Comparison of ENCODE assay signal across 7 cellular contexts in the genomic region with DNA sequence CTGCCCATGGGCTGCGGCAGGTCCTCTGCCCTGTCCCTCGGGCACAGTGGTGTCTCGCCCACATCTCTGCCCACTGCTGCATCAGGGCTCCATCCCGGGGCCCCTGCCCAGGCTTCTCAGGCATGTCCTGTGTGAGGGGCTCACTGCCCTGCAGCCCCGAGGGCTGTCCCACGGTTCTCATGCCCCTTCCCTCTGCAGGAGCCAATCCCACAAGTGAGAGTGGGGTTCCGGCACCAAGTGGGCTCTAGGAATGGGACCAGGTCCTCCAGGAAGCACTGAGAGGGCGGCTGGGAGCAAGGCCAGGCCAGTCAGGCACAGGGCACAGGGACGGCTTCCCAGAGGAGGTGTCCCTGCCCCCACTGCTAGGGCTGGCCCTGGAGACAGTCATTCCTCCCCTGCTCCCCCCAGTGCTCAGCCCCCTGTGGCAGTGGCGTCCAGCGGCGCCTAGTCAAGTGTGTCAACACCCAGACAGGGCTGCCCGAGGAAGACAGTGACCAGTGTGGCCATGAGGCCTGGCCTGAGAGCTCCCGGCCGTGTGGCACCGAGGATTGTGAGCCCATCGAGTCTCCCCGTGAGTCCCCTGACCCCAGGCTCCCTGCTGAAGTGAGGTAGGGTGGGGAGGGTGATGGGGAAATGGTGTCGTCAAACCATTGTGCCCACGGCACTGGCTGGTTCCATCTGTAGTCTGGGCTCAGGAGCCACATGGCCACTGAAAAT.
DNase-seq lines count a peak whose midpoint lies in the region; ATAC-seq, FAIRE-seq and TF ChIP-seq lines count a peak whose summit lies in the region.
"Not testable (repeated sequence)": the region's sequence is repeated elsewhere in the genome, so short reads cannot be mapped to it uniquely, and the experiment has no call there.

No MANE protein-coding gene starts in this region.

- H3K9me3 ChIP-seq in RWPE2 (ENCODE audit: severe bottlenecking): not testable (repeated sequence)

- not testable (repeated sequence) for ATAC-seq in RWPE2 (ENCODE audit: low read depth); activated naive CD8-positive, alpha-beta T cell treated with anti-CD3 and anti-CD28 coated beads, Interleukin-2, amount 10 ng/mL, durations not matched to agents 7 days and 5 days (ENCODE audit: low read depth); Right ventricle myocardium superior (ENCODE audit: poor library complexity); memory B cell (ENCODE audit: low read depth)

- H3K27me3 Mint-ChIP-seq in activated naive CD8-positive, alpha-beta T cell treated with anti-CD3 and anti-CD28 coated beads, Interleukin-2, amount 10 ng/mL, durations not matched to agents 7 days and 5 days; memory B cell; osteocyte (ENCODE audit: unreplicated experiment): not testable (repeated sequence)

- TF ChIP-seq CTCF in RWPE2 (IDR thresholded peaks at IDR 0.05; ENCODE audit: poor library complexity, severe bottlenecking); osteocyte (IDR thresholded peaks at IDR 0.05): not testable (repeated sequence)

- not testable (repeated sequence) for H3K27ac ChIP-seq in RWPE2 (ENCODE audit: poor library complexity, severe bottlenecking)
- peak overlapping the region; percentile 27 for H3K27ac ChIP-seq in temporal lobe (ENCODE audit: low read depth, low read length)

- FAIRE-seq in GM19239 (lab: Jason Lieb, UNC): peak; percentile 26

- intact Hi-C loops in Right ventricle myocardium superior (cut with DNase I): not testable (repeated sequence)

- H3K4me3 Mint-ChIP-seq in activated naive CD8-positive, alpha-beta T cell treated with anti-CD3 and anti-CD28 coated beads, Interleukin-2, amount 10 ng/mL, durations not matched to agents 7 days and 5 days; memory B cell; osteocyte (ENCODE audit: unreplicated experiment): not testable (repeated sequence)

- not testable (repeated sequence) for DNase-seq in GM19239 (ENCODE audit: insufficient read length, low spot score); activated naive CD8-positive, alpha-beta T cell treated with anti-CD3 and anti-CD28 coated beads, Interleukin-2, amount 10 ng/mL, durations not matched to agents 7 days and 5 days; memory B cell (ENCODE audit: low spot score in 2 of 2); osteocyte (ENCODE audit: extremely low spot score, unreplicated experiment)
- DNase-seq in RWPE2 (ENCODE audit: low spot score): peak; percentile 66
- peak; percentile 35 for DNase-seq in Right ventricle myocardium superior

- POLR2A ChIA-PET in activated naive CD8-positive, alpha-beta T cell treated with anti-CD3 and anti-CD28 coated beads, Interleukin-2, amount 10 ng/mL, durations not matched to agents 7 days and 5 days (lab: Charles Lee): interaction anchor here (0.6 kb wide), 1 partner anchor 130 kb away, joined by 3 read pairs; no protein-coding TSS in a partner anchor

- H3K27me3 ChIP-seq in RWPE2 (ENCODE audit: insufficient read depth, poor library complexity, severe bottlenecking): not testable (repeated sequence)

- not testable (repeated sequence) for H3K4me3 ChIP-seq in RWPE2 (ENCODE audit: severe bottlenecking)

- H3K4me1 ChIP-seq in RWPE2 (ENCODE audit: insufficient read depth, poor library complexity, severe bottlenecking): peaks cover 15% of the 10 kb centered on the region

- not testable (repeated sequence) for H3K9me3 Mint-ChIP-seq in activated naive CD8-positive, alpha-beta T cell treated with anti-CD3 and anti-CD28 coated beads, Interleukin-2, amount 10 ng/mL, durations not matched to agents 7 days and 5 days; memory B cell; osteocyte (ENCODE audit: unreplicated experiment)

- H3K27ac Mint-ChIP-seq in activated naive CD8-positive, alpha-beta T cell treated with anti-CD3 and anti-CD28 coated beads, Interleukin-2, amount 10 ng/mL, durations not matched to agents 7 days and 5 days: peak overlapping the region; percentile 77
- H3K27ac Mint-ChIP-seq in memory B cell: peak overlapping the region; percentile 67
- peak overlapping the region; percentile 52 for H3K27ac Mint-ChIP-seq in osteocyte (ENCODE audit: unreplicated experiment)

- peaks cover 15% of the 10 kb centered on the region for H3K4me1 Mint-ChIP-seq in activated naive CD8-positive, alpha-beta T cell treated with anti-CD3 and anti-CD28 coated beads, Interleukin-2, amount 10 ng/mL, durations not matched to agents 7 days and 5 days
- H3K4me1 Mint-ChIP-seq in memory B cell (peaks cover 29% of the 10 kb centered on the region), osteocyte (ENCODE audit: unreplicated experiment) (peaks cover 56% of the 10 kb centered on the region)

- not testable (repeated sequence) for H3K36me3 Mint-ChIP-seq in activated naive CD8-positive, alpha-beta T cell treated with anti-CD3 and anti-CD28 coated beads, Interleukin-2, amount 10 ng/mL, durations not matched to agents 7 days and 5 days; memory B cell; osteocyte (ENCODE audit: unreplicated experiment)

- not testable (repeated sequence) for H3K36me3 ChIP-seq in RWPE2 (ENCODE audit: low read depth)
